15 cellular contexts compared by ENCODE assay signal in the genomic region with DNA sequence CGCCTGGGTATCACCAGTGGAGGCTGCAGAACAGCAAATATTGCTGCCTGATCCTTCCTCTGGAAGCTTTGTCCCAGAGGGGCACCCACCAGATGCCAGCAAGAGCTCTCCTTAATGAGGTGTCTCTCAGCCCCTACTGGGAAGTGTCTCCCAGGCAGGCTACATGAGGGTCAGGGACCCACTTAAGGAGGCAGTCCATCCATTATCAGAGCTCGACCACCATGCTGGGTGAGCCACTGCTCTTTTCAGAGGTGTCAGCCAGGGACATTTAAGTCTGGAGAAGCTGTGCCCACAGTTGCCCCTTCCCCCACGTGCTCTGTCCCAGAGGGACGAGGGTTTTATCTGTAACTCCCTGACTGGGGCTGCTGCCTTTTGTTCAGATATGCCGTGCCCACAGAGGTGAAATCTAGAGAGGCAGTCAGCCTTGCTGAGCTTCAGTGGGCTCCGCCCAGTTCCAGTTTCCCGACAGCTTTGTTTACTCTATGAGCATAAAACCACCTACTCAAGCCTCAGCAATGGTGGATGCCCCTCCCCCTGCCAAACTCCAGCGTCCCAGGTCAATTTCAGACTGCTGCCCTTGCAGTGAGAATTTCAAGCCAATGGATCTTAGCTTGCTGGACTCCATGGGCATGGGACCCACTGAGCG. TPM values are rescaled to one million over a fixed set of nuclear protein-coding genes. Genes with fewer than 3 reads are reported as not detected.
A peak's percentile ranks its signal among the peaks of the same experiment; 100 is the strongest.
DNase-seq lines count a peak whose midpoint lies in the region; ATAC-seq and TF ChIP-seq lines count a peak whose summit lies in the region.
"Had no signal": no experiment of that assay in that cellular context is flagged by ENCODE, and none has a peak within 500 bp of the region (broad histone marks: within the 10 kb centered on the region; RNA-seq: fewer than 3 reads in every experiment).

No MANE protein-coding gene starts in this region.

- H3K9me3 ChIP-seq in BLaER1 (no peaks in the 10 kb centered on the region), colonic mucosa (no peaks in the 10 kb centered on the region), tibial artery (no peaks in the 10 kb centered on the region)

- H3K27me3 ChIP-seq in BLaER1, result no peaks in the 10 kb centered on the region
- no peaks in the 10 kb centered on the region for H3K27me3 ChIP-seq in colonic mucosa
- H3K27me3 ChIP-seq in tibial artery, result no peaks in the 10 kb centered on the region

- no peak for ATAC-seq in GM21528 (IDR thresholded peaks at IDR 0.05; ENCODE audit: low FRiP score, unreplicated experiment)
- no peak for ATAC-seq in HG03571 (IDR thresholded peaks at IDR 0.05; ENCODE audit: unreplicated experiment)
- ATAC-seq: natural killer cell, T-cell, WTC11 had no signal

- peak overlapping the region; percentile 60 for H3K4me2 ChIP-seq in BLaER1

- H3K4me1 ChIP-seq in BLaER1 (peaks cover 22% of the 10 kb centered on the region), colonic mucosa (no peaks in the 10 kb centered on the region), tibial artery (no peaks in the 10 kb centered on the region)

- intact Hi-C loops in colonic mucosa (cut with DNase I) (loop anchor here (10.0 kb wide), 1 partner anchor 80 kb away; no protein-coding TSS in a partner anchor), tibial artery (cut with DNase I; ENCODE audit: low total_unique reads) (no loop called here)

- H3K27ac ChIP-seq in BLaER1 (no peak overlapping the region), colonic mucosa (no peak overlapping the region), tibial artery (no peak overlapping the region)

- H3K4me3 ChIP-seq in BLaER1, result no peak overlapping the region
- H3K4me3 ChIP-seq in colonic mucosa, result no peak overlapping the region
- no peak overlapping the region for H3K4me3 ChIP-seq in tibial artery

- DNase-seq in DMS53 treated with DMSO at 0.1 percent for 48 hours (lab: John Stamatoyannopoulos, UW; ENCODE audit: unreplicated experiment), result peak; percentile 27
- DNase-seq in NCI-H69 (lab: John Stamatoyannopoulos, UW), result peak; percentile 4
- DNase-seq in colonic mucosa, result peak; percentile 68
- DNase-seq in tibial artery, result no peak
- no peak for DNase-seq in GM03348 (ENCODE audit: low spot score)
- DNase-seq: effector memory CD4-positive, alpha-beta T cell; mammary epithelial cell; natural killer cell; NCI-H82; posterior cingulate gyrus; T-cell had no signal

- TF ChIP-seq CTCF in colonic mucosa (IDR thresholded peaks at IDR 0.05) (no peak), tibial artery (IDR thresholded peaks at IDR 0.05) (no peak)

- no peaks in the 10 kb centered on the region for H4K20me1 ChIP-seq in BLaER1

- no peak overlapping the region for H3K9ac ChIP-seq in BLaER1
- H3K9ac ChIP-seq in colonic mucosa (ENCODE audit: low read depth in 2 of 2, low read length in 2 of 2), result no peak overlapping the region

- no peaks in the 10 kb centered on the region for H3K36me3 ChIP-seq in BLaER1
- no peaks in the 10 kb centered on the region for H3K36me3 ChIP-seq in colonic mucosa
- no peaks in the 10 kb centered on the region for H3K36me3 ChIP-seq in tibial artery

RNA-seq across cellular contexts. Expression of a gene that starts 25.9 kb away (rescaled TPM):
- 10 to 100 TPM; 24.2 to 28.8 TPM for total RNA-seq in colonic mucosa

Comparison
In these comparisons a context has a peak if more than half of its experiments do, and no peak if none do; other contexts are left out.
1. DNase-seq: peak in DMS53 treated with DMSO at 0.1 percent for 48 hours (single experiment), NCI-H69 (single experiment) and colonic mucosa (single experiment); none in tibial artery (0 of 2) and GM03348 (single experiment).